In the genomic region with DNA sequence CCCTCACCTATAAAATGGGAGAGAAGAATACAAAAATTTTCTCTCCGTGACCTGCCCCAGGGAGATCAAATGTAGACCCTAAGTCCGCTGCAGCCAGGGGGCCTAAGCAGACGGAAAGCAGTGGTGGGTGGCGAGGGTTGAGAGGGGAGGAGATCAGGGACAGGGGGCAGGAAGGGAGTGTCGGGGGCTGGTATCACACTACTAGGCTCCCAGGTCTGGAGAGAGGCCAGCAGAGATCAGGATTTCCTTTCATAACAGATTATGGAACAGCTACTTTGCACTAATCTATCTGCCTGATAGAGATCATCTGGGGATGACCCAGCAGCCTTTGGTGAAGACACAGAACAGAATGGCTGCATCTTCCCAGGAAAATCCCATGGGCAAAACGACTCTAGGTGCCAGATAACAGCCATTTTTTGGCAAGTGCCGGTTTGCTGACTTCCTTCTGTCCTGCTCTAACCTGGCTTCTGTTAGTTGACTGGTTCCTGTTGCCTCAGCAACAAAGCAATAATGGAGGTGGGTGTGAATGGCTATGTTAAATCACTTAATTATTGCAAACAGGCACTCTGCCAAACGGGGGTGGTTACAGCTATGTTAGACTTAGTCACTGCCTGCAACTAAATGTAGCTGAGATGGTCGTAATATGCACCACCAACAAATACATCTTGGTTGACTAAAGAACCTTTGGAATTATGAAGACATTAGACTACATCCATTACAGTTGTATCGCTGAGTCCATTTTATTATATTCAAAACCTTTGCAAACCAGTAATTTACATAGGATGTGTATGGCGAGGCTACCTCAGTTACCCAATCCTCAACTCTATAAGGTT, we compare ENCODE assay signal across 8 cellular contexts. TPM values are rescaled to one million over a fixed set of nuclear protein-coding genes. Genes with fewer than 3 reads are reported as not detected.
A peak's percentile ranks its signal among the peaks of the same experiment; 100 is the strongest.
DNase-seq lines count a peak whose midpoint lies in the region; ATAC-seq and TF ChIP-seq lines count a peak whose summit lies in the region.

No MANE protein-coding gene starts in this region.

- peak overlapping the region; percentile 79 to 93 (median 88) for H3K27ac Mint-ChIP-seq in CD4-positive, alpha-beta memory T cell
- H3K27ac Mint-ChIP-seq in central memory CD8-positive, alpha-beta T cell (ENCODE audit: low read depth), result peak overlapping the region; percentile 86

- intact Hi-C loops in CD4-positive, alpha-beta memory T cell (cut with micrococcal nuclease), result no loop called here
- intact Hi-C loops in left lung (cut with DNase I), result loop anchor here in 1 of 2 donors (5.0 to 10.0 kb wide), 2 partner anchors 121 to 189 kb away; a partner anchor contains a TSS

- POLR2A ChIA-PET in CD4-positive, alpha-beta memory T cell (lab: Charles Lee; ENCODE audit: partially characterized antibody), result interaction anchor here (0.7 to 6.1 kb wide), 5 partner anchors 8 to 191 kb away, joined by 3 to 91 read pairs (median 34); a partner anchor contains a TSS

- peaks cover 89% of the 10 kb centered on the region for H3K4me1 ChIP-seq in CD4-positive, alpha-beta memory T cell (ENCODE audit: insufficient read depth, low read length)
- peaks cover 28 to 72% of the 10 kb centered on the region in 2 donors for H3K4me1 ChIP-seq in left lung

- no peaks in the 10 kb centered on the region for H3K36me3 ChIP-seq in CD4-positive, alpha-beta memory T cell (ENCODE audit: insufficient read depth, low read length)
- H3K36me3 ChIP-seq in SK-N-MC (ENCODE audit: insufficient read depth, low read length), result no peaks in the 10 kb centered on the region
- no peaks in the 10 kb centered on the region for H3K36me3 ChIP-seq in left lung

- H3K27ac ChIP-seq in CD4-positive, alpha-beta memory T cell (ENCODE audit: low read depth, low read length), result no peak overlapping the region
- H3K27ac ChIP-seq in SK-N-MC, result peak overlapping the region; percentile 85
- H3K27ac ChIP-seq in left lung, result peak overlapping the region in 1 of 2 donors; percentile 81

- H3K27me3 ChIP-seq in CD4-positive, alpha-beta memory T cell (ENCODE audit: insufficient read depth, low read length), result no peaks in the 10 kb centered on the region
- H3K27me3 ChIP-seq in left lung, result no peaks in the 10 kb centered on the region

- no peaks in the 10 kb centered on the region for H3K27me3 Mint-ChIP-seq in CD4-positive, alpha-beta memory T cell
- H3K27me3 Mint-ChIP-seq in central memory CD8-positive, alpha-beta T cell, result no peaks in the 10 kb centered on the region

- H3K4me1 Mint-ChIP-seq in CD4-positive, alpha-beta memory T cell, result peaks cover 51 to 86% (median 73%) of the 10 kb centered on the region in 4 donors
- H3K4me1 Mint-ChIP-seq in central memory CD8-positive, alpha-beta T cell, result peaks cover 59% of the 10 kb centered on the region

- peak; percentile 70 for ATAC-seq in central memory CD8-positive, alpha-beta T cell (replicated peaks; ENCODE audit: extremely low read depth, poor library complexity, severe bottlenecking)
- peak; percentile 44 for ATAC-seq in left lung
- ATAC-seq in HG03025 (IDR thresholded peaks at IDR 0.05; ENCODE audit: low FRiP score, unreplicated experiment), result no peak
- ATAC-seq in HG02973 (IDR thresholded peaks at IDR 0.05; ENCODE audit: unreplicated experiment), result no peak

- H3K9ac ChIP-seq in SK-N-MC (ENCODE audit: insufficient read length), result no peak overlapping the region

- peak; percentile 57 to 79 (median 69) for DNase-seq in CD4-positive, alpha-beta memory T cell
- peak; percentile 98 for DNase-seq in M059J (ENCODE audit: low read depth)
- DNase-seq in SK-N-MC (ENCODE audit: low read depth, low spot score), result no peak
- peak in 1 of 2 donors; percentile 58 for DNase-seq in central memory CD8-positive, alpha-beta T cell (ENCODE audit: low spot score in 2 of 2)
- no peak for DNase-seq in left lung
- peak; percentile 78 for DNase-seq in stromal cell of bone marrow (ENCODE audit: low read depth)

- no peak for TF ChIP-seq CTCF in left lung (IDR thresholded peaks at IDR 0.05)

- H3K36me3 Mint-ChIP-seq in CD4-positive, alpha-beta memory T cell, result no peaks in the 10 kb centered on the region
- H3K36me3 Mint-ChIP-seq in central memory CD8-positive, alpha-beta T cell (ENCODE audit: insufficient read depth), result peaks cover 4% of the 10 kb centered on the region

- no peak overlapping the region for H3K4me3 ChIP-seq in CD4-positive, alpha-beta memory T cell (ENCODE audit: low read length in 2 of 2)
- no peak overlapping the region for H3K4me3 ChIP-seq in SK-N-MC
- H3K4me3 ChIP-seq in left lung, result no peak overlapping the region

- H3K9me3 ChIP-seq in CD4-positive, alpha-beta memory T cell (ENCODE audit: control insufficient read depth in 1 of 2, low read length in 2 of 2), result no peaks in the 10 kb centered on the region
- H3K9me3 ChIP-seq in SK-N-MC (ENCODE audit: low read depth, low read length), result no peaks in the 10 kb centered on the region
- no peaks in the 10 kb centered on the region for H3K9me3 ChIP-seq in left lung

- CTCF ChIA-PET in CD4-positive, alpha-beta memory T cell (lab: Charles Lee; ENCODE audit: partially characterized antibody), result interaction anchor here (0.8 to 27.8 kb wide), 6 partner anchors 10 to 188 kb away, joined by 3 to 864 read pairs (median 100); a partner anchor contains a TSS

- no peaks in the 10 kb centered on the region for H3K9me3 Mint-ChIP-seq in CD4-positive, alpha-beta memory T cell
- H3K9me3 Mint-ChIP-seq in central memory CD8-positive, alpha-beta T cell, result no peaks in the 10 kb centered on the region

- H3K4me3 Mint-ChIP-seq in CD4-positive, alpha-beta memory T cell, result peak overlapping the region in 6 of 8 donors; percentile 27 to 62 (median 44)
- H3K4me3 Mint-ChIP-seq in central memory CD8-positive, alpha-beta T cell, result no peak overlapping the region

RNA-seq across cellular contexts. Expression of a gene that starts 30.0 kb away (rescaled TPM):
- not detected for total RNA-seq in CD4-positive, alpha-beta memory T cell
- not detected for polyA plus RNA-seq in CD4-positive, alpha-beta memory T cell
- not detected in 2 replicates for total RNA-seq in M059J (2014; rRNA removed; shearing (Covaris generic))
- total RNA-seq in left lung, result not detected

RNA-seq across cellular contexts. Expression of a gene that starts 52.9 kb away (rescaled TPM):
- 1 to 10 TPM; 1.2 TPM for total RNA-seq in CD4-positive, alpha-beta memory T cell
- 10 to 100 TPM; 25.7 to 44.3 TPM for polyA plus RNA-seq in CD4-positive, alpha-beta memory T cell
- 159 and 216 TPM in 2 replicates for total RNA-seq in M059J (2014; rRNA removed; shearing (Covaris generic))
- total RNA-seq in left lung, result 10 to 100 TPM; 13.8 to 30.9 TPM

Comparison
In these comparisons a context has a peak if more than half of its experiments do, and no peak if none do; other contexts are left out.
1. DNase-seq: peak in CD4-positive, alpha-beta memory T cell (5 of 5), M059J (single experiment) and stromal cell of bone marrow (single experiment); none in SK-N-MC (single experiment) and left lung (0 of 2).
2. ATAC-seq: peak in central memory CD8-positive, alpha-beta T cell (single experiment) and left lung (single experiment); none in HG03025 (single experiment) and HG02973 (single experiment).
3. RNA of a gene that starts 52.9 kb away (total RNA-seq): 159 to 216 TPM in M059J and 13.8 to 30.9 TPM in left lung; 1.2 TPM in CD4-positive, alpha-beta memory T cell; every median in the first group is over 4 times any median in the second.